Comparison of ENCODE assay signal across 8 cellular contexts in the genomic region with DNA sequence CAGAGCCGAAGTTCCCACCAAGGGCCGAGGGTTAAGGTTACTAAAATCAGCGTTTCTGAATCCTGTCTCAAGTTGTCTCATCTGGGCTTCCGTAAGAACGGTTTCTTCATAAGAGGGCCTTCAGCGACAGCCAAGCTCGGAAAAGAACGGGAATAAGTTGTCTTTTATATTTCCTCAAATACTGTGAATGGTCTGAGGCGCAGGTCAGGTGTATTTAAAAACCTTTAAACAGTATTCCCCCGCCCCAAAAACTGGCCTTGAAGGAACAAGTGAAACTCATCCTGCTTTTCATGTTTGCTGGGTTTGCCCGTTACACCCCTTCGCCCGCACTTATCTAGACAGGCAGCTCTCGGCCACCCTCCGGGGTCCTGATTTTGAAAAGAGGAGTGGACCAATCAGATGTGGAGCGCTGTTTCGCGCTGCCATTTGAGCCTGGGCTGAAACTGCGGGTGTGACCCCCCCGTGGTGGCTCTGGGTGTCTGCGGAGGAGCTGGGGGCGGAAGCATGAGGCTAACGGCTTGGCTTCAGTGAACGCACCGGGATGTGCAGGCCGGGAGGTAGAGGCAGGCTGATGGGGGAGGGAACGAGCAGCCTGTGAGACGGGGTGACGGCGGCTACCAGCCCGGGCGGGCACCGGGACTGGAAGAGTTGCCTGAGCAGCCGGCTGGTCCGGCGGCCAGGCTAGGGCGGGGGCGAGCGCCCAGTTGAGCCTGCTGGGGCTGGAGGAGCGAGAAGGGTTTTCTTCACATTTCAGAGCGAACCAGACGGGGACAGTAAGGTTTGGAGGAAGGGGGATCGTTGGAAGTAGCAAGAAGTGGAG. TPM values are rescaled to one million over a fixed set of nuclear protein-coding genes. Genes with fewer than 3 reads are reported as not detected.
DNase-seq lines count a peak whose midpoint lies in the region; ATAC-seq and TF ChIP-seq lines count a peak whose summit lies in the region.
"Not testable (repeated sequence)": the region's sequence is repeated elsewhere in the genome, so short reads cannot be mapped to it uniquely, and the experiment has no call there.

A gene with protein sequence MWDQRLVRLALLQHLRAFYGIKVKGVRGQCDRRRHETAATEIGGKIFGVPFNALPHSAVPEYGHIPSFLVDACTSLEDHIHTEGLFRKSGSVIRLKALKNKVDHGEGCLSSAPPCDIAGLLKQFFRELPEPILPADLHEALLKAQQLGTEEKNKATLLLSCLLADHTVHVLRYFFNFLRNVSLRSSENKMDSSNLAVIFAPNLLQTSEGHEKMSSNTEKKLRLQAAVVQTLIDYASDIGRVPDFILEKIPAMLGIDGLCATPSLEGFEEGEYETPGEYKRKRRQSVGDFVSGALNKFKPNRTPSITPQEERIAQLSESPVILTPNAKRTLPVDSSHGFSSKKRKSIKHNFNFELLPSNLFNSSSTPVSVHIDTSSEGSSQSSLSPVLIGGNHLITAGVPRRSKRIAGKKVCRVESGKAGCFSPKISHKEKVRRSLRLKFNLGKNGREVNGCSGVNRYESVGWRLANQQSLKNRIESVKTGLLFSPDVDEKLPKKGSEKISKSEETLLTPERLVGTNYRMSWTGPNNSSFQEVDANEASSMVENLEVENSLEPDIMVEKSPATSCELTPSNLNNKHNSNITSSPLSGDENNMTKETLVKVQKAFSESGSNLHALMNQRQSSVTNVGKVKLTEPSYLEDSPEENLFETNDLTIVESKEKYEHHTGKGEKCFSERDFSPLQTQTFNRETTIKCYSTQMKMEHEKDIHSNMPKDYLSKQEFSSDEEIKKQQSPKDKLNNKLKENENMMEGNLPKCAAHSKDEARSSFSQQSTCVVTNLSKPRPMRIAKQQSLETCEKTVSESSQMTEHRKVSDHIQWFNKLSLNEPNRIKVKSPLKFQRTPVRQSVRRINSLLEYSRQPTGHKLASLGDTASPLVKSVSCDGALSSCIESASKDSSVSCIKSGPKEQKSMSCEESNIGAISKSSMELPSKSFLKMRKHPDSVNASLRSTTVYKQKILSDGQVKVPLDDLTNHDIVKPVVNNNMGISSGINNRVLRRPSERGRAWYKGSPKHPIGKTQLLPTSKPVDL (plus strand): TSS at position 454 of the 820 bp plus-strand sequence. CDS start 708 bp downstream, outside the sequence.

- intact Hi-C loops in gastrocnemius medialis (cut with DNase I; ENCODE audit: low total_unique reads); upper lobe of right lung (cut with DNase I): not testable (repeated sequence)

- POLR2A ChIA-PET in activated CD8-positive, alpha-beta memory T cell treated with anti-CD3 and anti-CD28 coated beads for 36 hours (lab: Charles Lee), result not testable (repeated sequence)

- not testable (repeated sequence) for TF ChIP-seq CTCF in GM13976 (IDR thresholded peaks at IDR 0.05; ENCODE audit: borderline replicate concordance, control extremely low read depth, extremely low read depth, insufficient read depth, missing control alignments); Loucy (conservative IDR thresholded peaks at IDR 0.05; ENCODE audit: low read length); gastrocnemius medialis (IDR thresholded peaks at IDR 0.05 in 4 of 5, conservative IDR thresholded peaks at IDR 0.05 in 1 of 5); upper lobe of right lung (IDR thresholded peaks at IDR 0.05)

- H4K20me1 ChIP-seq in Loucy (ENCODE audit: insufficient read depth, low read length, poor library complexity, severe bottlenecking), result peaks cover 15% of the 10 kb centered on the region

- CTCF ChIA-PET in activated CD8-positive, alpha-beta memory T cell treated with anti-CD3 and anti-CD28 coated beads for 36 hours (lab: Charles Lee), result not testable (repeated sequence)

- not testable (repeated sequence) for TF ChIP-seq POLR2A in gastrocnemius medialis (IDR thresholded peaks at IDR 0.05)

- H3K4me1 ChIP-seq in Loucy (ENCODE audit: insufficient read depth, low read length, poor library complexity, severe bottlenecking); gastrocnemius medialis; upper lobe of right lung: not testable (repeated sequence)

- H3K27ac ChIP-seq in gastrocnemius medialis (peak within 1 kb of the TSS; percentile 77 to 85 (median 84)), upper lobe of right lung (peak within 1 kb of the TSS; percentile 78)

- peaks cover 56% of the 10 kb centered on the region for H3K79me2 ChIP-seq in Loucy (ENCODE audit: insufficient read depth, low read length)

- H3F3A ChIP-seq in Loucy (ENCODE audit: low read depth), result not testable (repeated sequence)

- DNase-seq in GM13976 (ENCODE audit: low spot score) (peak; percentile 56), dermis microvascular lymphatic vessel endothelial cell (ENCODE audit: low read depth in 2 of 2) (peak; percentile 76 to 83), islet precursor cell (peak; percentile 92), gastrocnemius medialis (peak; percentile 49 to 78), upper lobe of right lung (peak; percentile 83)

- ATAC-seq in HG02571 (IDR thresholded peaks at IDR 0.05; ENCODE audit: unreplicated experiment) (peak; percentile 67), gastrocnemius medialis (peak; percentile 94 to 96), upper lobe of right lung (peak; percentile 94)

- H3K9ac ChIP-seq in Loucy (ENCODE audit: low read depth, low read length, poor library complexity, severe bottlenecking), result peak within 1 kb of the TSS; percentile 98

- in situ Hi-C loops in GM13976 (cut with MboI; ENCODE audit: low sequenced_read_pairs, unreplicated experiment), result loop anchor here (25.0 kb wide), 1 partner anchor 1978 kb away; a partner anchor contains a TSS
- in situ Hi-C loops in gastrocnemius medialis (cut with MboI; ENCODE audit: low sequenced_read_pairs in 4 of 4), result not testable (repeated sequence)

- not testable (repeated sequence) for H3K9me2 ChIP-seq in Loucy (replicated peaks; ENCODE audit: low read depth, low read length)

- H2AFZ ChIP-seq in Loucy (ENCODE audit: low read length), result peak within 1 kb of the TSS; percentile 46

- not testable (repeated sequence) for H3K27me3 ChIP-seq in Loucy (ENCODE audit: insufficient read depth, low read length, poor library complexity, severe bottlenecking); gastrocnemius medialis; upper lobe of right lung

- not testable (repeated sequence) for H3K36me3 ChIP-seq in Loucy (ENCODE audit: insufficient read depth, low read length); gastrocnemius medialis; upper lobe of right lung

- H3K4me2 ChIP-seq in Loucy (ENCODE audit: low read depth, low read length, poor library complexity, severe bottlenecking), result peak within 1 kb of the TSS; percentile 83

- H3K4me3 ChIP-seq in Loucy (ENCODE audit: low read length, poor library complexity, severe bottlenecking) (peak within 1 kb of the TSS; percentile 88), gastrocnemius medialis (peak within 1 kb of the TSS; percentile 61 to 78 (median 65)), upper lobe of right lung (peak within 1 kb of the TSS; percentile 58)

- not testable (repeated sequence) for H3K9me3 ChIP-seq in Loucy (ENCODE audit: insufficient read depth, low read depth, low read length); gastrocnemius medialis; upper lobe of right lung

RNA-seq across cellular contexts. Expression of the gene that starts here (rescaled TPM):
- 100 to 1,000 TPM; 108 to 110 TPM for total RNA-seq in activated CD8-positive, alpha-beta memory T cell treated with anti-CD3 and anti-CD28 coated beads for 36 hours
- total RNA-seq in dermis microvascular lymphatic vessel endothelial cell, result 5.7 and 13.4 TPM in 2 replicates
- 1 to 10 TPM in 2 of 4 donors, under 1 TPM in 2; 0.49 to 5.3 (median 2.3) TPM for total RNA-seq in gastrocnemius medialis
- 4.0 TPM for total RNA-seq in upper lobe of right lung

Comparison
In these comparisons a context has a peak if more than half of its experiments do, and no peak if none do; other contexts are left out.
1. Peak in every context shown above with its lines: DNase-seq, ATAC-seq, H3K4me3 ChIP-seq and H3K27ac ChIP-seq.